Comparison of ENCODE assay signal across 12 cellular contexts in genomic region chr2:96759548-96759947, GRCh38. TPM values are rescaled to one million over a fixed set of nuclear protein-coding genes. Genes with fewer than 3 reads are reported as not detected.
DNase-seq lines count a peak whose midpoint lies in the region; ATAC-seq and TF ChIP-seq lines count a peak whose summit lies in the region.
"Had no signal": no experiment of that assay in that cellular context is flagged by ENCODE, and none has a peak within 500 bp of the region (broad histone marks: within the 10 kb centered on the region; RNA-seq: fewer than 3 reads in every experiment).

No MANE protein-coding gene starts in this region.

- ATAC-seq in PC-3: no peak

- no peak overlapping the region for H3K4me3 ChIP-seq in DOHH2 (ENCODE audit: low read length)
- H3K4me3 ChIP-seq in PC-3 (ENCODE audit: low read length): no peak overlapping the region

- H3F3A ChIP-seq in DOHH2 (ENCODE audit: control insufficient read depth, insufficient read depth): no peaks in the 10 kb centered on the region
- H3F3A ChIP-seq in PC-3 (ENCODE audit: low read length, unreplicated experiment): no peaks in the 10 kb centered on the region

- H3K36me3 Mint-ChIP-seq in neural crest cell (ENCODE audit: low read depth): no peaks in the 10 kb centered on the region

- POLR2A ChIA-PET in PC-3 (lab: Charles Lee; ENCODE audit: unreplicated experiment): no interaction called here

- H3K9me3 ChIP-seq in DOHH2 (ENCODE audit: control insufficient read depth, insufficient read depth, low read length) (no peaks in the 10 kb centered on the region), PC-3 (ENCODE audit: low read length) (no peaks in the 10 kb centered on the region)

- H3K27ac Mint-ChIP-seq in neural crest cell (ENCODE audit: unreplicated experiment): no peak overlapping the region

- H3K79me2 ChIP-seq in DOHH2 (ENCODE audit: control insufficient read depth, low read length): peaks cover 35% of the 10 kb centered on the region
- peaks cover 36% of the 10 kb centered on the region for H3K79me2 ChIP-seq in PC-3 (ENCODE audit: low read length)

- H3K9ac ChIP-seq in PC-3 (ENCODE audit: low read length): no peak overlapping the region

- H4K20me1 ChIP-seq in DOHH2 (ENCODE audit: control insufficient read depth, insufficient read depth, low read depth, low read length): no peaks in the 10 kb centered on the region
- H4K20me1 ChIP-seq in PC-3 (ENCODE audit: low read length): peaks cover 10% of the 10 kb centered on the region; the same call in 1 of the 2 replicates

- DNase-seq in PC-3 (no peak), neural crest cell (ENCODE audit: low read depth, low spot score) (no peak), hippocampal formation (lab: John Stamatoyannopoulos, UW) (no peak), GF-D8 (lab: John Stamatoyannopoulos, UW) (no peak), NOMO-1 (lab: John Stamatoyannopoulos, UW; ENCODE audit: unreplicated experiment in 2 of 2) (no peak)
- DNase-seq: activated CD8-positive, alpha-beta memory T cell treated with anti-CD3 and anti-CD28 coated beads for 24 hours; anterior cingulate cortex; effector CD4-positive, alpha-beta T cell; foreskin melanocyte; NCI-H1417 treated with DMSO at 0.1 percent for 48 hours had no signal

- peak overlapping the region; percentile 87 for H3K4me3 Mint-ChIP-seq in neural crest cell

- H3K4me2 ChIP-seq in DOHH2 (ENCODE audit: low read length) (peak overlapping the region; percentile 72), PC-3 (ENCODE audit: low read length) (no peak overlapping the region)

- H3K9me2 ChIP-seq in DOHH2 (replicated peaks; ENCODE audit: control insufficient read depth, low read length) (no peaks in the 10 kb centered on the region), PC-3 (replicated peaks; ENCODE audit: low read length) (no peaks in the 10 kb centered on the region)

- H3K36me3 ChIP-seq in DOHH2 (ENCODE audit: control insufficient read depth, low read length) (no peaks in the 10 kb centered on the region), PC-3 (ENCODE audit: low read depth, low read length) (no peaks in the 10 kb centered on the region)

- no TSS peak for BruUV-seq in PC-3 (replicated peaks; lab: Mats Ljungman, UMichigan)

- no peak overlapping the region for H3K27ac ChIP-seq in DOHH2 (ENCODE audit: low read depth, low read length)
- no peak overlapping the region for H3K27ac ChIP-seq in PC-3 (ENCODE audit: low read length)
- peak overlapping the region; percentile 47 for H3K27ac ChIP-seq in cingulate gyrus (ENCODE audit: low read depth, low read length)

- TF ChIP-seq CTCF in DOHH2 (IDR thresholded peaks at IDR 0.05; ENCODE audit: low read depth, low read length, poor library complexity, severe bottlenecking) (no peak), PC-3 (conservative IDR thresholded peaks at IDR 0.05; ENCODE audit: low read depth, low read length) (no peak), neural crest cell (conservative IDR thresholded peaks at IDR 0.05) (no peak)

- no peaks in the 10 kb centered on the region for H3K9me3 Mint-ChIP-seq in neural crest cell

- H3K4me1 ChIP-seq in DOHH2 (ENCODE audit: control insufficient read depth, low read length) (peaks cover 51% of the 10 kb centered on the region), PC-3 (ENCODE audit: insufficient read depth, low read length) (peaks cover 39% of the 10 kb centered on the region)

- intact Hi-C loops in PC-3 (cut with micrococcal nuclease): no loop called here

- H3K4me1 Mint-ChIP-seq in neural crest cell: peaks cover 44% of the 10 kb centered on the region

- H3K27me3 ChIP-seq in DOHH2 (ENCODE audit: control insufficient read depth, low read length) (no peaks in the 10 kb centered on the region), PC-3 (ENCODE audit: low read length) (no peaks in the 10 kb centered on the region)

- CTCF ChIA-PET in PC-3 (lab: Charles Lee): no interaction called here

- no peaks in the 10 kb centered on the region for H3K27me3 Mint-ChIP-seq in neural crest cell (ENCODE audit: low read depth)

- H2AFZ ChIP-seq in PC-3 (ENCODE audit: low read length): peak overlapping the region; percentile 29; the same call in 1 of the 2 replicates

RNA-seq across cellular contexts. Expression of gene CNNM4, which starts 1.2 kb away (rescaled TPM):
- total RNA-seq in PC-3 (2014; rRNA removed) (12.5 and 15.1 TPM in 2 replicates), neural crest cell (11.8 and 14.4 TPM in 2 replicates)

RNA-seq across cellular contexts. Expression of gene LMAN2L, which starts 19.7 kb away (rescaled TPM):
- 27.8 and 31.4 TPM in 2 replicates for total RNA-seq in PC-3 (2014; rRNA removed)
- 25.7 and 25.8 TPM in 2 replicates for total RNA-seq in neural crest cell

RNA-seq across cellular contexts. Expression of gene CNNM3, which starts 56.5 kb away (rescaled TPM):
- total RNA-seq in PC-3 (2014; rRNA removed) (9.0 and 12.3 TPM in 2 replicates), neural crest cell (32.6 and 33.9 TPM in 2 replicates)
